In genomic region chr6:13368079-13368478, GRCh38 we compare ENCODE assay signal across 19 cellular contexts. TPM values are rescaled to one million over a fixed set of nuclear protein-coding genes. Genes with fewer than 3 reads are reported as not detected.
DNase-seq lines count a peak whose midpoint lies in the region; ATAC-seq and TF ChIP-seq lines count a peak whose summit lies in the region.
"Had no signal": no experiment of that assay in that cellular context is flagged by ENCODE, and none has a peak within 500 bp of the region (broad histone marks: within the 10 kb centered on the region; RNA-seq: fewer than 3 reads in every experiment).

No MANE protein-coding gene starts in this region.

- TF ChIP-seq CTCF in natural killer cell (IDR thresholded peaks at IDR 0.05): no peak
- no peak for TF ChIP-seq CTCF in dorsolateral prefrontal cortex (IDR thresholded peaks at IDR 0.05 in 54 of 56, conservative IDR thresholded peaks at IDR 0.05 in 2 of 56; ENCODE audit: low read depth in 1 of 56, partially characterized antibody in 56 of 56)
- no peak for TF ChIP-seq CTCF in HFFc6 (IDR thresholded peaks at IDR 0.05)

- H3K27ac Mint-ChIP-seq in natural killer cell (peak overlapping the region; percentile 27 to 62), HFFc6 (no peak overlapping the region)
- H3K27ac Mint-ChIP-seq in natural killer cell treated with Interleukin-12 subunit alpha and Interleukin-12 subunit beta and Interleukin-15 and Interleukin-18, amount 100 ng/mL, for 72 hours: no peak overlapping the region
- H3K27ac Mint-ChIP-seq: activated CD8-positive, alpha-beta T cell treated with anti-CD3 and anti-CD28 coated beads for 36 hours; activated T-cell treated with anti-CD3 and anti-CD28 coated beads, Interleukin-2, amount 50 U/mL, for 24 hours; CD8-positive, alpha-beta T cell had no signal

- H3K36me3 Mint-ChIP-seq in natural killer cell: no peaks in the 10 kb centered on the region
- H3K36me3 Mint-ChIP-seq in natural killer cell treated with Interleukin-12 subunit alpha and Interleukin-12 subunit beta and Interleukin-15 and Interleukin-18, amount 100 ng/mL, for 72 hours: no peaks in the 10 kb centered on the region
- H3K36me3 Mint-ChIP-seq in HFFc6 (ENCODE audit: low read depth): no peaks in the 10 kb centered on the region
- H3K36me3 Mint-ChIP-seq: CD8-positive, alpha-beta T cell had no signal

- DNase-seq in natural killer cell: no peak
- no peak for DNase-seq in natural killer cell treated with Interleukin-12 subunit alpha and Interleukin-12 subunit beta and Interleukin-15 and Interleukin-18, amount 100 ng/mL, for 72 hours (ENCODE audit: low spot score)
- peak in 1 of 10 donors; percentile 35 for DNase-seq in dorsolateral prefrontal cortex
- DNase-seq in right cardiac atrium: no peak
- DNase-seq in retina: no peak
- no peak for DNase-seq in NCI-H524 treated with DMSO at 0.1 percent for 48 hours (lab: John Stamatoyannopoulos, UW)
- DNase-seq in stimulated activated CD4-positive, alpha-beta T cell treated with anti-CD3 and anti-CD28 coated beads, Interleukin-4, amount 100 ng/mL, for 24 hours: no peak
- DNase-seq in HFFc6: no peak
- DNase-seq: activated CD8-positive, alpha-beta T cell treated with anti-CD3 and anti-CD28 coated beads for 36 hours; activated naive CD4-positive, alpha-beta T cell treated with Interleukin-2 at 50 U/mL for 16 hours; activated T-cell treated with anti-CD3 and anti-CD28 coated beads, Interleukin-2, amount 50 U/mL, for 24 hours; CD8-positive, alpha-beta T cell; DND-41; NCI-H1048; NCI-H345; T1000 had no signal

- H3K9me3 Mint-ChIP-seq in natural killer cell: no peaks in the 10 kb centered on the region
- H3K9me3 Mint-ChIP-seq in natural killer cell treated with Interleukin-12 subunit alpha and Interleukin-12 subunit beta and Interleukin-15 and Interleukin-18, amount 100 ng/mL, for 72 hours: no peaks in the 10 kb centered on the region
- H3K9me3 Mint-ChIP-seq in HFFc6: no peaks in the 10 kb centered on the region
- H3K9me3 Mint-ChIP-seq: activated CD8-positive, alpha-beta T cell treated with anti-CD3 and anti-CD28 coated beads for 36 hours; activated T-cell treated with anti-CD3 and anti-CD28 coated beads, Interleukin-2, amount 50 U/mL, for 24 hours; CD8-positive, alpha-beta T cell had no signal

- peaks cover 14% of the 10 kb centered on the region for H3K4me1 ChIP-seq in right cardiac atrium (ENCODE audit: control insufficient read depth, insufficient read depth, low read length)
- H3K4me1 ChIP-seq: ascending aorta had no signal

- H3K27me3 Mint-ChIP-seq in natural killer cell (ENCODE audit: low read depth in 2 of 2) (no peaks in the 10 kb centered on the region), HFFc6 (ENCODE audit: insufficient read depth) (no peaks in the 10 kb centered on the region; the same call in 1 of the 2 replicates)
- H3K27me3 Mint-ChIP-seq in natural killer cell treated with Interleukin-12 subunit alpha and Interleukin-12 subunit beta and Interleukin-15 and Interleukin-18, amount 100 ng/mL, for 72 hours: no peaks in the 10 kb centered on the region
- H3K27me3 Mint-ChIP-seq: activated CD8-positive, alpha-beta T cell treated with anti-CD3 and anti-CD28 coated beads for 36 hours; activated T-cell treated with anti-CD3 and anti-CD28 coated beads, Interleukin-2, amount 50 U/mL, for 24 hours had no signal

- intact Hi-C loops in natural killer cell (cut with micrococcal nuclease): no loop called here
- intact Hi-C loops in dorsolateral prefrontal cortex (cut with DNase I): no loop called here
- intact Hi-C loops in right cardiac atrium (cut with DNase I): no loop called here

- ATAC-seq in natural killer cell (no peak), right cardiac atrium (peak; percentile 32 to 58)
- no peak for ATAC-seq in natural killer cell treated with Interleukin-12 subunit alpha and Interleukin-12 subunit beta and Interleukin-15 and Interleukin-18, amount 100 ng/mL, for 72 hours
- ATAC-seq: activated CD8-positive, alpha-beta T cell treated with anti-CD3 and anti-CD28 coated beads for 36 hours; CD8-positive, alpha-beta T cell had no signal

- H3K27me3 ChIP-seq in dorsolateral prefrontal cortex (no peaks in the 10 kb centered on the region), right cardiac atrium (ENCODE audit: control insufficient read depth, insufficient read depth) (no peaks in the 10 kb centered on the region)
- H3K27me3 ChIP-seq: ascending aorta, suprapubic skin had no signal

- 53% methylated on average over 5 of the region's 5 CpGs for WGBS in right cardiac atrium

- no peaks in the 10 kb centered on the region for H3K9me3 ChIP-seq in right cardiac atrium (ENCODE audit: control insufficient read depth, low read length)
- H3K9me3 ChIP-seq: ascending aorta, suprapubic skin had no signal

- no peak overlapping the region for H3K4me3 Mint-ChIP-seq in natural killer cell
- H3K4me3 Mint-ChIP-seq in natural killer cell treated with Interleukin-12 subunit alpha and Interleukin-12 subunit beta and Interleukin-15 and Interleukin-18, amount 100 ng/mL, for 72 hours: no peak overlapping the region
- H3K4me3 Mint-ChIP-seq in HFFc6: no peak overlapping the region
- H3K4me3 Mint-ChIP-seq: activated CD8-positive, alpha-beta T cell treated with anti-CD3 and anti-CD28 coated beads for 36 hours; activated T-cell treated with anti-CD3 and anti-CD28 coated beads, Interleukin-2, amount 50 U/mL, for 24 hours; CD8-positive, alpha-beta T cell had no signal

- H3K27ac ChIP-seq in dorsolateral prefrontal cortex: peak overlapping the region in 40 of 59 donors; percentile 1 to 83 (median 40)
- peak overlapping the region; percentile 69 for H3K27ac ChIP-seq in right cardiac atrium (ENCODE audit: low read length)
- H3K27ac ChIP-seq: ascending aorta, KMS-11, suprapubic skin had no signal

- H3K4me3 ChIP-seq in dorsolateral prefrontal cortex (no peak overlapping the region), right cardiac atrium (ENCODE audit: low read length) (no peak overlapping the region)
- H3K4me3 ChIP-seq: ascending aorta, suprapubic skin had no signal

- peaks cover 39 to 41% of the 10 kb centered on the region in 2 donors for H3K4me1 Mint-ChIP-seq in natural killer cell
- H3K4me1 Mint-ChIP-seq in natural killer cell treated with Interleukin-12 subunit alpha and Interleukin-12 subunit beta and Interleukin-15 and Interleukin-18, amount 100 ng/mL, for 72 hours (ENCODE audit: low read depth in 2 of 2): peaks cover 4 to 19% of the 10 kb centered on the region in 2 donors
- peaks cover 35% of the 10 kb centered on the region for H3K4me1 Mint-ChIP-seq in HFFc6 (ENCODE audit: low read depth)

RNA-seq across cellular contexts. Expression of gene TBC1D7, which starts 39.7 kb away (rescaled TPM):
- total RNA-seq in natural killer cell (10 to 100 TPM; 20.1 to 29.7 (median 24.3) TPM), dorsolateral prefrontal cortex (10 to 100 TPM; 18.2 to 52.1 (median 27.5) TPM), right cardiac atrium (10 to 100 TPM; 21.0 to 41.8 (median 24.2) TPM)
- 10 to 100 TPM; 21.8 to 23.4 TPM for total RNA-seq in natural killer cell treated with Interleukin-12 subunit alpha and Interleukin-12 subunit beta and Interleukin-15 and Interleukin-18, amount 100 ng/mL, for 72 hours
- polyA plus RNA-seq in right cardiac atrium: 31.8 TPM
- total RNA-seq in HFFc6 (2021; fragmentation: NEBNext Ultra II Directional; extraction: Animal tissue kit (Norgen Biotek cat#: 25700)): 10 to 100 TPM; 11.5 to 15.1 (median 14.6) TPM

Comparison
In these comparisons a context has a peak if more than half of its experiments do, and no peak if none do; other contexts are left out.
1. H3K27ac Mint-ChIP-seq: peak in natural killer cell (2 of 2); none in natural killer cell treated with Interleukin-12 subunit alpha and Interleukin-12 subunit beta and Interleukin-15 and Interleukin-18, amount 100 ng/mL, for 72 hours (0 of 2) and HFFc6 (single experiment).
2. ATAC-seq: peak in right cardiac atrium (2 of 2); none in natural killer cell (0 of 3) and natural killer cell treated with Interleukin-12 subunit alpha and Interleukin-12 subunit beta and Interleukin-15 and Interleukin-18, amount 100 ng/mL, for 72 hours (0 of 2).